In the genomic region with DNA sequence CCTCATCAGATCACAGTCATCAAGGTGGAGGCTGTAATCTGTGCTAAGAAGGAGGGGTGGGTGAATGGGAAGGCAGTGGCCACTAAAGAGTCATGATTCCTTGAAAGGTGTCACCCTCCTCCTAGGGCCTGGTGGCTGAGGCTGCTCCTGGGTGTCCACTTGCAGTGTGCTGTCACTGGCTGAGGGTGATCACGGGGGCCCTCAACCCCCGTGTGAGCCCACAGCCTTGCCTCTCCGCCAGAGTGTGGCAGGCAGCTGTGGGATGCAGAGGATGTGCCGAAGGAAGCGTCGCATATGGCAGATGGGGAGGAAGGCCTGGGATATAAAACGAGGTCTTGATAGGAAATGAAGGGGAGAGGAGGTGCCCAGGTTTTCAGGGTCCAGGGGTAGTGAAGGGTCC, we compare ENCODE assay signal across 1 cellular context.
TF ChIP-seq lines count a peak whose summit lies in the region.

No MANE protein-coding gene starts in this region.

TF ChIP-seq in IMR-90, 13 proteins besides CTCF, POLR2A, EP300 and RAD21:
- TF ChIP-seq BHLHE40 (IDR thresholded peaks at IDR 0.05; ENCODE audit: low read depth, low read length) (no peak), NFE2L2 (IDR thresholded peaks at IDR 0.05; ENCODE audit: low read depth, low read length) (no peak), RFX5 (IDR thresholded peaks at IDR 0.05; ENCODE audit: low read depth, low read length) (no peak), SMC3 (IDR thresholded peaks at IDR 0.05; ENCODE audit: low read depth, low read length) (no peak), RCOR1 (IDR thresholded peaks at IDR 0.05; ENCODE audit: insufficient replicate concordance, low read length) (no peak)
- TF ChIP-seq, protein P1, sequence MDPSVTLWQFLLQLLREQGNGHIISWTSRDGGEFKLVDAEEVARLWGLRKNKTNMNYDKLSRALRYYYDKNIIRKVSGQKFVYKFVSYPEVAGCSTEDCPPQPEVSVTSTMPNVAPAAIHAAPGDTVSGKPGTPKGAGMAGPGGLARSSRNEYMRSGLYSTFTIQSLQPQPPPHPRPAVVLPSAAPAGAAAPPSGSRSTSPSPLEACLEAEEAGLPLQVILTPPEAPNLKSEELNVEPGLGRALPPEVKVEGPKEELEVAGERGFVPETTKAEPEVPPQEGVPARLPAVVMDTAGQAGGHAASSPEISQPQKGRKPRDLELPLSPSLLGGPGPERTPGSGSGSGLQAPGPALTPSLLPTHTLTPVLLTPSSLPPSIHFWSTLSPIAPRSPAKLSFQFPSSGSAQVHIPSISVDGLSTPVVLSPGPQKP (IDR thresholded peaks at IDR 0.05; ENCODE audit: borderline replicate concordance, low read depth, low read length), result no peak
